In genomic region chr1:74160045-74160444, GRCh38 we compare ENCODE assay signal across 27 cellular contexts. TPM values are rescaled to one million over a fixed set of nuclear protein-coding genes. Genes with fewer than 3 reads are reported as not detected.
"Had no signal": no experiment of that assay in that cellular context is flagged by ENCODE, and none has a peak within 500 bp of the region (broad histone marks: within the 10 kb centered on the region; RNA-seq: fewer than 3 reads in every experiment).

No MANE protein-coding gene starts in this region.

- H3K4me1 ChIP-seq: esophagus muscularis mucosa, parathyroid adenoma, thyroid gland had no signal

- H3K4me1 Mint-ChIP-seq: immature natural killer cell; naive thymus-derived CD4-positive, alpha-beta T cell; nephron; neural progenitor cell; stimulated activated naive CD8-positive, alpha-beta T cell treated with anti-CD3 and anti-CD28 coated beads, Interleukin-15, amount 100 ng/mL, for 72 hours had no signal

- DNase-seq: dorsolateral prefrontal cortex; effector CD4-positive, alpha-beta T cell; hypothalamus; immature natural killer cell; islet precursor cell; mesendoderm; midbrain; naive thymus-derived CD4-positive, alpha-beta T cell; stimulated activated CD4-positive, alpha-beta T cell treated with anti-CD3 and anti-CD28 coated beads, Interleukin-12 subunit alpha, Interleukin-12 subunit beta, amount 100 ng/mL, for 4 hours; stimulated activated CD4-positive, alpha-beta T cell treated with anti-CD3 and anti-CD28 coated beads, Interleukin-1b, Interleukin-23, amount 100 ng/mL, for 48 hours; stimulated activated CD4-positive, alpha-beta T cell treated with anti-CD3 and anti-CD28 coated beads, Interleukin-4, amount 100 ng/mL, for 1 hour; stimulated activated CD8-positive, alpha-beta memory T cell treated with anti-CD3 and anti-CD28 coated beads, Interleukin-4, amount 100 ng/mL, for 48 hours; stimulated activated naive CD4-positive, alpha-beta T cell; stimulated activated naive CD8-positive, alpha-beta T cell treated with anti-CD3 and anti-CD28 coated beads, Interleukin-15, amount 100 ng/mL, for 72 hours; thyroid gland had no signal

- H3K27me3 ChIP-seq: dorsolateral prefrontal cortex, esophagus muscularis mucosa, neural progenitor cell, thyroid gland had no signal

- H3K9me3 Mint-ChIP-seq: nephron; neural progenitor cell; stimulated activated naive CD8-positive, alpha-beta T cell treated with anti-CD3 and anti-CD28 coated beads, Interleukin-15, amount 100 ng/mL, for 72 hours; type B pancreatic cell had no signal

- ATAC-seq: left lobe of liver; naive thymus-derived CD4-positive, alpha-beta T cell; sciatic nerve; stimulated activated naive CD8-positive, alpha-beta T cell treated with anti-CD3 and anti-CD28 coated beads, Interleukin-15, amount 100 ng/mL, for 72 hours had no signal

- H3K27ac Mint-ChIP-seq: immature natural killer cell; naive thymus-derived CD4-positive, alpha-beta T cell; nephron; neural progenitor cell; progenitor cell of endocrine pancreas; stimulated activated naive CD8-positive, alpha-beta T cell treated with anti-CD3 and anti-CD28 coated beads, Interleukin-15, amount 100 ng/mL, for 72 hours; type B pancreatic cell had no signal

- H3K27me3 Mint-ChIP-seq: progenitor cell of endocrine pancreas; stimulated activated naive CD8-positive, alpha-beta T cell treated with anti-CD3 and anti-CD28 coated beads, Interleukin-15, amount 100 ng/mL, for 72 hours; type B pancreatic cell had no signal

- FAIRE-seq: colon, frontal cortex had no signal

- H3K27ac ChIP-seq: dorsolateral prefrontal cortex, esophagus muscularis mucosa, neural progenitor cell, parathyroid adenoma, thyroid gland had no signal

- H3K4me3 ChIP-seq: dorsolateral prefrontal cortex, esophagus muscularis mucosa, neural progenitor cell, smooth muscle cell, thyroid gland had no signal

- H3K4me3 Mint-ChIP-seq: immature natural killer cell; naive thymus-derived CD4-positive, alpha-beta T cell; nephron; neural progenitor cell; stimulated activated naive CD8-positive, alpha-beta T cell treated with anti-CD3 and anti-CD28 coated beads, Interleukin-15, amount 100 ng/mL, for 72 hours; type B pancreatic cell had no signal

- H3K36me3 ChIP-seq: esophagus muscularis mucosa, neural progenitor cell, thyroid gland had no signal

- H3K36me3 Mint-ChIP-seq: immature natural killer cell; naive thymus-derived CD4-positive, alpha-beta T cell; neural progenitor cell; type B pancreatic cell had no signal

RNA-seq across cellular contexts. Expression of gene LRRIQ3, which starts 37.9 kb away (rescaled TPM):
- total RNA-seq: epithelial cell of proximal tubule had no signal
- polyA plus RNA-seq: smooth muscle cell had no signal
